1 cellular context compared by ENCODE assay signal in the genomic region with DNA sequence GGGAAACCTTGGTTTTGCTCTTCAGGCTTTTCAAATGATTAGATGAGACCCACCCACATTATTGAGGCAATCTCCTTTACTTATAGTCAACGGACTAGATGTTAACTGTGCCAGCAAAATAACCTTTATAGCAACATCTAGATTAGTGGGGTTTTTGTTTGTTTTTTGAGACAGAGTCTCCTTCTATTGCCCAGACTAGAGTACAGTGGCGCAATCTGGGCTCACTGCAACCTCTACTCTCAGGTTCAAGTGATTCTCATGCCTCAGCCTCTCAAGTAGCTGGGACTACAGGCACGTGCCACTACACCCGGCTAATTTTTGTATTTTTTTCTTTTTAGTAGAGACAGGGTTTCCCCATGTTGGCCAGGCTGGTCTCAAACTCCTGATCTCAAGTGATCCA. TPM values are rescaled to one million over a fixed set of nuclear protein-coding genes. Genes with fewer than 3 reads are reported as not detected.
"Had no signal": no experiment of that assay in that cellular context is flagged by ENCODE, and none has a peak within 500 bp of the region (broad histone marks: within the 10 kb centered on the region; RNA-seq: fewer than 3 reads in every experiment).

No MANE protein-coding gene starts in this region.

RNA-seq across cellular contexts. Expression of gene BGLAP, which starts 51.7 kb away (rescaled TPM):
- total RNA-seq: M059J had no signal
